In genomic region chr2:104904889-104905288, GRCh38 we compare ENCODE assay signal across 23 cellular contexts. TPM values are rescaled to one million over a fixed set of nuclear protein-coding genes. Genes with fewer than 3 reads are reported as not detected.
"Had no signal": no experiment of that assay in that cellular context is flagged by ENCODE, and none has a peak within 500 bp of the region (broad histone marks: within the 10 kb centered on the region; RNA-seq: fewer than 3 reads in every experiment).

No MANE protein-coding gene starts in this region.

- H3K4me1 Mint-ChIP-seq: IgD-negative memory B cell had no signal

- H3K4me2 ChIP-seq: KMS-11, SK-N-SH had no signal

- H3K9me3 ChIP-seq: SK-N-SH had no signal

- H3K4me3 Mint-ChIP-seq: IgD-negative memory B cell had no signal

- H3K27ac ChIP-seq: KMS-11, RWPE1 had no signal

- DNase-seq: Kasumi-1; MM.1S; NCI-H1436; NCI-H187; NCI-H2029; NCI-H2081 treated with DMSO at 0.1 percent for 48 hours; NCI-H2171; NCI-H226; NCI-H446; NCI-H510A; NCI-H524 treated with DMSO at 0.1 percent for 48 hours; NCI-H69; NCI-H774; NK-92 treated with Interleukin-12 subunit alpha and Interleukin-12 subunit beta, amount 100 ng/mL, for 24 hours; PC-3; SHP77; SK-N-SH had no signal

- ATAC-seq: K562, Panc1, PC-3 had no signal

- H3K4me3 ChIP-seq: K562 had no signal

- H3K9ac ChIP-seq: KMS-11, SK-N-SH had no signal

RNA-seq across cellular contexts. Expression of gene POU3F3, which starts 51.0 kb away (rescaled TPM):
- total RNA-seq: HT1080, K562, PC-3 had no signal
